Comparison of ENCODE assay signal across 15 cellular contexts in genomic region chr14:68543516-68543915, GRCh38.
A peak's percentile ranks its signal among the peaks of the same experiment; 100 is the strongest.
DNase-seq lines count a peak whose midpoint lies in the region; ATAC-seq and TF ChIP-seq lines count a peak whose summit lies in the region.
"Had no signal": no experiment of that assay in that cellular context is flagged by ENCODE, and none has a peak within 500 bp of the region (broad histone marks: within the 10 kb centered on the region; RNA-seq: fewer than 3 reads in every experiment).

No MANE protein-coding gene starts in this region.

- no peak overlapping the region for H3K27ac Mint-ChIP-seq in activated naive CD8-positive, alpha-beta T cell treated with anti-CD3 and anti-CD28 coated beads for 36 hours
- H3K27ac Mint-ChIP-seq: activated CD4-positive, alpha-beta memory T cell treated with anti-CD3 and anti-CD28 coated beads for 36 hours had no signal

- H3K9me3 ChIP-seq in right atrium auricular region = no peaks in the 10 kb centered on the region
- no peaks in the 10 kb centered on the region for H3K9me3 ChIP-seq in esophagus muscularis mucosa
- no peaks in the 10 kb centered on the region for H3K9me3 ChIP-seq in vagina

- H3K27me3 ChIP-seq in right atrium auricular region (no peaks in the 10 kb centered on the region), esophagus muscularis mucosa (no peaks in the 10 kb centered on the region), rectal smooth muscle tissue (ENCODE audit: control insufficient read depth, insufficient read depth, low read length) (peaks cover 3% of the 10 kb centered on the region), vagina (no peaks in the 10 kb centered on the region)

- H3K27ac ChIP-seq in right atrium auricular region (peak overlapping the region; percentile 21 to 97), esophagus muscularis mucosa (replicated peaks in 1 of 4) (peak overlapping the region; percentile 90 to 96 (median 95)), rectal smooth muscle tissue (ENCODE audit: low read depth, low read length) (peak overlapping the region; percentile 97), vagina (peak overlapping the region; percentile 96)
- H3K27ac ChIP-seq: PC-9 had no signal

- no peak overlapping the region for H3K4me3 ChIP-seq in right atrium auricular region
- no peak overlapping the region for H3K4me3 ChIP-seq in esophagus muscularis mucosa
- H3K4me3 ChIP-seq in rectal smooth muscle tissue (ENCODE audit: low read length) = no peak overlapping the region
- no peak overlapping the region for H3K4me3 ChIP-seq in vagina
- H3K4me3 ChIP-seq: GM12878, PC-9 had no signal

- no peak for TF ChIP-seq EP300 in esophagus muscularis mucosa (IDR thresholded peaks at IDR 0.05)

- H3K9me3 Mint-ChIP-seq in activated naive CD8-positive, alpha-beta T cell treated with anti-CD3 and anti-CD28 coated beads for 36 hours = no peaks in the 10 kb centered on the region
- H3K9me3 Mint-ChIP-seq: activated CD4-positive, alpha-beta memory T cell treated with anti-CD3 and anti-CD28 coated beads for 36 hours; naive thymus-derived CD8-positive, alpha-beta T cell had no signal

- H3K4me1 Mint-ChIP-seq in activated naive CD8-positive, alpha-beta T cell treated with anti-CD3 and anti-CD28 coated beads for 36 hours = no peaks in the 10 kb centered on the region

- TF ChIP-seq CTCF in right atrium auricular region (IDR thresholded peaks at IDR 0.05) (no peak), esophagus muscularis mucosa (IDR thresholded peaks at IDR 0.05) (no peak), vagina (IDR thresholded peaks at IDR 0.05) (peak in 1 of 3 experiments; percentile 5)

- H3K9ac ChIP-seq in rectal smooth muscle tissue (ENCODE audit: low read length) = no peak overlapping the region

- peaks cover 0 to 53% of the 10 kb centered on the region in 2 donors for H3K4me1 ChIP-seq in right atrium auricular region
- peaks cover 42 to 88% (median 73%) of the 10 kb centered on the region in 4 donors for H3K4me1 ChIP-seq in esophagus muscularis mucosa
- H3K4me1 ChIP-seq in rectal smooth muscle tissue (ENCODE audit: control insufficient read depth, insufficient read depth, low read length) = peaks cover 54% of the 10 kb centered on the region
- H3K4me1 ChIP-seq in vagina = peaks cover 93% of the 10 kb centered on the region

- ATAC-seq in left cardiac atrium = no peak
- ATAC-seq: GM12878; naive thymus-derived CD8-positive, alpha-beta T cell had no signal

- no peak for TF ChIP-seq POLR2A in esophagus muscularis mucosa (IDR thresholded peaks at IDR 0.05; ENCODE audit: low read depth)
- TF ChIP-seq POLR2A in vagina (IDR thresholded peaks at IDR 0.05) = no peak

- WGBS in esophagus muscularis mucosa = 72% methylated on average over 3 of the region's 3 CpGs

- intact Hi-C loops in left cardiac atrium (cut with DNase I) = loop anchor here in 1 of 2 donors (10.0 kb wide), 1 partner anchor 271 kb away; no protein-coding TSS in a partner anchor
- intact Hi-C loops in esophagus muscularis mucosa (cut with DNase I) = loop anchor here (10.0 kb wide), 1 partner anchor 149 kb away; no protein-coding TSS in a partner anchor
- intact Hi-C loops in vagina (cut with DNase I) = loop anchor here (10.0 kb wide), 1 partner anchor 121 kb away; no protein-coding TSS in a partner anchor

- H3K36me3 ChIP-seq in right atrium auricular region (no peaks in the 10 kb centered on the region), esophagus muscularis mucosa (no peaks in the 10 kb centered on the region), rectal smooth muscle tissue (ENCODE audit: control insufficient read depth, insufficient read depth, low read length) (no peaks in the 10 kb centered on the region), vagina (no peaks in the 10 kb centered on the region)

- no peak overlapping the region for H3K4me3 Mint-ChIP-seq in activated naive CD8-positive, alpha-beta T cell treated with anti-CD3 and anti-CD28 coated beads for 36 hours
- H3K4me3 Mint-ChIP-seq: activated CD4-positive, alpha-beta memory T cell treated with anti-CD3 and anti-CD28 coated beads for 36 hours; naive thymus-derived CD8-positive, alpha-beta T cell had no signal

- DNase-seq in right atrium auricular region (ENCODE audit: low spot score) (no peak), left cardiac atrium (no peak), esophagus muscularis mucosa (ENCODE audit: extremely low spot score) (peak; percentile 77), vagina (ENCODE audit: extremely low spot score in 2 of 2) (peak in 1 of 2 donors; percentile 88), AG08395 (ENCODE audit: low spot score) (no peak)
- no peak for DNase-seq in activated naive CD8-positive, alpha-beta T cell treated with anti-CD3 and anti-CD28 coated beads for 36 hours
- no peak for DNase-seq in stimulated activated CD4-positive, alpha-beta T cell treated with anti-CD3 and anti-CD28 coated beads, Interleukin-4, amount 100 ng/mL, for 1 hour
- DNase-seq: activated CD4-positive, alpha-beta memory T cell treated with anti-CD3 and anti-CD28 coated beads for 36 hours; naive thymus-derived CD8-positive, alpha-beta T cell; NCI-H2029; NCI-H524; PC-9; stimulated activated CD4-positive, alpha-beta T cell treated with anti-CD3 and anti-CD28 coated beads, Interleukin-2, amount 100 ng/mL, for 48 hours had no signal

- no peaks in the 10 kb centered on the region for H3K36me3 Mint-ChIP-seq in activated naive CD8-positive, alpha-beta T cell treated with anti-CD3 and anti-CD28 coated beads for 36 hours
- H3K36me3 Mint-ChIP-seq: activated CD4-positive, alpha-beta memory T cell treated with anti-CD3 and anti-CD28 coated beads for 36 hours had no signal

- no peaks in the 10 kb centered on the region for H3K27me3 Mint-ChIP-seq in activated naive CD8-positive, alpha-beta T cell treated with anti-CD3 and anti-CD28 coated beads for 36 hours
- H3K27me3 Mint-ChIP-seq: activated CD4-positive, alpha-beta memory T cell treated with anti-CD3 and anti-CD28 coated beads for 36 hours; naive thymus-derived CD8-positive, alpha-beta T cell had no signal
